Comparison of ENCODE assay signal across 2 cellular contexts in the genomic region with DNA sequence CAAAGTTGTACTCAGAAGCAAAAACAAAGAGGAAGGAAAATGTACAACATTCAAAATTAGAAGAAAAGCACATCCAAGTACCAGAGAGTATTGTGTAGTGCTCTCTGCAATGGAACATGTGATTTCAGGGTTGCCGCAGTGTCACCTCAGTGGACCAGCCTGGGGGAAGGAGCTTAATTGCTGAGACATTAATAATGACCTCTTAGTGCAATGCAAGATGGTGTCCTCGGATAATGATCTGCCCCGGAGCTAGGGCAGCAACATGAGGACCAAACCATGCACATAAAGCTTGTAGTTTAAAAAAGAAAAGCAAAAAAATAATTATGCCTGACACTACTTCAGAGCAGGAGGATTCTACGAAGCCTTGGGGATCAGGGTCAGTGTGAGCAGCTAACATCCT.
TF ChIP-seq lines count a peak whose summit lies in the region.

No MANE protein-coding gene starts in this region.

TF ChIP-seq in SK-N-SH, 30 proteins besides CTCF, POLR2A, EP300 and RAD21 (continued from another document):
- TF ChIP-seq TEAD4 (IDR thresholded peaks at IDR 0.05; ENCODE audit: borderline replicate concordance, insufficient read depth) (no peak), NRF1 (IDR thresholded peaks at IDR 0.05; ENCODE audit: low read depth, low read length) (no peak), FOXJ3 (CRISPR knock-in tag; IDR thresholded peaks at IDR 0.05) (no peak), POLR2AphosphoS5 (IDR thresholded peaks at IDR 0.05; ENCODE audit: low read depth, low read length) (no peak)
- TF ChIP-seq, protein P1, sequence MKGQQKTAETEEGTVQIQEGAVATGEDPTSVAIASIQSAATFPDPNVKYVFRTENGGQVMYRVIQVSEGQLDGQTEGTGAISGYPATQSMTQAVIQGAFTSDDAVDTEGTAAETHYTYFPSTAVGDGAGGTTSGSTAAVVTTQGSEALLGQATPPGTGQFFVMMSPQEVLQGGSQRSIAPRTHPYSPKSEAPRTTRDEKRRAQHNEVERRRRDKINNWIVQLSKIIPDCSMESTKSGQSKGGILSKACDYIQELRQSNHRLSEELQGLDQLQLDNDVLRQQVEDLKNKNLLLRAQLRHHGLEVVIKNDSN (IDR thresholded peaks at IDR 0.05; ENCODE audit: borderline replicate concordance, low read depth): no peak
- TF ChIP-seq, protein P2, sequence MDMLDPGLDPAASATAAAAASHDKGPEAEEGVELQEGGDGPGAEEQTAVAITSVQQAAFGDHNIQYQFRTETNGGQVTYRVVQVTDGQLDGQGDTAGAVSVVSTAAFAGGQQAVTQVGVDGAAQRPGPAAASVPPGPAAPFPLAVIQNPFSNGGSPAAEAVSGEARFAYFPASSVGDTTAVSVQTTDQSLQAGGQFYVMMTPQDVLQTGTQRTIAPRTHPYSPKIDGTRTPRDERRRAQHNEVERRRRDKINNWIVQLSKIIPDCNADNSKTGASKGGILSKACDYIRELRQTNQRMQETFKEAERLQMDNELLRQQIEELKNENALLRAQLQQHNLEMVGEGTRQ (IDR thresholded peaks at IDR 0.05; ENCODE audit: borderline replicate concordance, low read depth, low read length): no peak
- TF ChIP-seq, protein P3, sequence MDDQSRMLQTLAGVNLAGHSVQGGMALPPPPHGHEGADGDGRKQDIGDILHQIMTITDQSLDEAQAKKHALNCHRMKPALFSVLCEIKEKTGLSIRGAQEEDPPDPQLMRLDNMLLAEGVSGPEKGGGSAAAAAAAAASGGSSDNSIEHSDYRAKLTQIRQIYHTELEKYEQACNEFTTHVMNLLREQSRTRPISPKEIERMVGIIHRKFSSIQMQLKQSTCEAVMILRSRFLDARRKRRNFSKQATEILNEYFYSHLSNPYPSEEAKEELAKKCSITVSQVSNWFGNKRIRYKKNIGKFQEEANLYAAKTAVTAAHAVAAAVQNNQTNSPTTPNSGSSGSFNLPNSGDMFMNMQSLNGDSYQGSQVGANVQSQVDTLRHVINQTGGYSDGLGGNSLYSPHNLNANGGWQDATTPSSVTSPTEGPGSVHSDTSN (IDR thresholded peaks at IDR 0.05): no peak
- TF ChIP-seq, protein P4, sequence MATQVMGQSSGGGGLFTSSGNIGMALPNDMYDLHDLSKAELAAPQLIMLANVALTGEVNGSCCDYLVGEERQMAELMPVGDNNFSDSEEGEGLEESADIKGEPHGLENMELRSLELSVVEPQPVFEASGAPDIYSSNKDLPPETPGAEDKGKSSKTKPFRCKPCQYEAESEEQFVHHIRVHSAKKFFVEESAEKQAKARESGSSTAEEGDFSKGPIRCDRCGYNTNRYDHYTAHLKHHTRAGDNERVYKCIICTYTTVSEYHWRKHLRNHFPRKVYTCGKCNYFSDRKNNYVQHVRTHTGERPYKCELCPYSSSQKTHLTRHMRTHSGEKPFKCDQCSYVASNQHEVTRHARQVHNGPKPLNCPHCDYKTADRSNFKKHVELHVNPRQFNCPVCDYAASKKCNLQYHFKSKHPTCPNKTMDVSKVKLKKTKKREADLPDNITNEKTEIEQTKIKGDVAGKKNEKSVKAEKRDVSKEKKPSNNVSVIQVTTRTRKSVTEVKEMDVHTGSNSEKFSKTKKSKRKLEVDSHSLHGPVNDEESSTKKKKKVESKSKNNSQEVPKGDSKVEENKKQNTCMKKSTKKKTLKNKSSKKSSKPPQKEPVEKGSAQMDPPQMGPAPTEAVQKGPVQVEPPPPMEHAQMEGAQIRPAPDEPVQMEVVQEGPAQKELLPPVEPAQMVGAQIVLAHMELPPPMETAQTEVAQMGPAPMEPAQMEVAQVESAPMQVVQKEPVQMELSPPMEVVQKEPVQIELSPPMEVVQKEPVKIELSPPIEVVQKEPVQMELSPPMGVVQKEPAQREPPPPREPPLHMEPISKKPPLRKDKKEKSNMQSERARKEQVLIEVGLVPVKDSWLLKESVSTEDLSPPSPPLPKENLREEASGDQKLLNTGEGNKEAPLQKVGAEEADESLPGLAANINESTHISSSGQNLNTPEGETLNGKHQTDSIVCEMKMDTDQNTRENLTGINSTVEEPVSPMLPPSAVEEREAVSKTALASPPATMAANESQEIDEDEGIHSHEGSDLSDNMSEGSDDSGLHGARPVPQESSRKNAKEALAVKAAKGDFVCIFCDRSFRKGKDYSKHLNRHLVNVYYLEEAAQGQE (IDR thresholded peaks at IDR 0.05; ENCODE audit: low read depth, low read length): no peak

TF ChIP-seq in SK-N-SH treated with all-trans-retinoic acid at 6 μM for 48 hours, 23 proteins besides CTCF, POLR2A, EP300 and RAD21 (continued from another document):
- TF ChIP-seq, protein P5, sequence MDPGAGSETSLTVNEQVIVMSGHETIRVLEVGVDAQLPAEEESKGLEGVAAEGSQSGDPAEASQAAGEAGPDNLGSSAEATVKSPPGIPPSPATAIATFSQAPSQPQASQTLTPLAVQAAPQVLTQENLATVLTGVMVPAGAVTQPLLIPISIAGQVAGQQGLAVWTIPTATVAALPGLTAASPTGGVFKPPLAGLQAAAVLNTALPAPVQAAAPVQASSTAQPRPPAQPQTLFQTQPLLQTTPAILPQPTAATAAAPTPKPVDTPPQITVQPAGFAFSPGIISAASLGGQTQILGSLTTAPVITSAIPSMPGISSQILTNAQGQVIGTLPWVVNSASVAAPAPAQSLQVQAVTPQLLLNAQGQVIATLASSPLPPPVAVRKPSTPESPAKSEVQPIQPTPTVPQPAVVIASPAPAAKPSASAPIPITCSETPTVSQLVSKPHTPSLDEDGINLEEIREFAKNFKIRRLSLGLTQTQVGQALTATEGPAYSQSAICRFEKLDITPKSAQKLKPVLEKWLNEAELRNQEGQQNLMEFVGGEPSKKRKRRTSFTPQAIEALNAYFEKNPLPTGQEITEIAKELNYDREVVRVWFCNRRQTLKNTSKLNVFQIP (CRISPR knock-in tag; IDR thresholded peaks at IDR 0.05; ENCODE audit: borderline replicate concordance, low read depth): no peak
- no peak for TF ChIP-seq TCF4 (CRISPR knock-in tag; IDR thresholded peaks at IDR 0.05; ENCODE audit: borderline replicate concordance)
- TF ChIP-seq CSDC2 (CRISPR knock-in tag; IDR thresholded peaks at IDR 0.05): no peak
- TF ChIP-seq, protein P6, sequence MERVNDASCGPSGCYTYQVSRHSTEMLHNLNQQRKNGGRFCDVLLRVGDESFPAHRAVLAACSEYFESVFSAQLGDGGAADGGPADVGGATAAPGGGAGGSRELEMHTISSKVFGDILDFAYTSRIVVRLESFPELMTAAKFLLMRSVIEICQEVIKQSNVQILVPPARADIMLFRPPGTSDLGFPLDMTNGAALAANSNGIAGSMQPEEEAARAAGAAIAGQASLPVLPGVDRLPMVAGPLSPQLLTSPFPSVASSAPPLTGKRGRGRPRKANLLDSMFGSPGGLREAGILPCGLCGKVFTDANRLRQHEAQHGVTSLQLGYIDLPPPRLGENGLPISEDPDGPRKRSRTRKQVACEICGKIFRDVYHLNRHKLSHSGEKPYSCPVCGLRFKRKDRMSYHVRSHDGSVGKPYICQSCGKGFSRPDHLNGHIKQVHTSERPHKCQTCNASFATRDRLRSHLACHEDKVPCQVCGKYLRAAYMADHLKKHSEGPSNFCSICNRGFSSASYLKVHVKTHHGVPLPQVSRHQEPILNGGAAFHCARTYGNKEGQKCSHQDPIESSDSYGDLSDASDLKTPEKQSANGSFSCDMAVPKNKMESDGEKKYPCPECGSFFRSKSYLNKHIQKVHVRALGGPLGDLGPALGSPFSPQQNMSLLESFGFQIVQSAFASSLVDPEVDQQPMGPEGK (CRISPR knock-in tag; IDR thresholded peaks at IDR 0.05; ENCODE audit: borderline replicate concordance): no peak
- TF ChIP-seq, protein P7, sequence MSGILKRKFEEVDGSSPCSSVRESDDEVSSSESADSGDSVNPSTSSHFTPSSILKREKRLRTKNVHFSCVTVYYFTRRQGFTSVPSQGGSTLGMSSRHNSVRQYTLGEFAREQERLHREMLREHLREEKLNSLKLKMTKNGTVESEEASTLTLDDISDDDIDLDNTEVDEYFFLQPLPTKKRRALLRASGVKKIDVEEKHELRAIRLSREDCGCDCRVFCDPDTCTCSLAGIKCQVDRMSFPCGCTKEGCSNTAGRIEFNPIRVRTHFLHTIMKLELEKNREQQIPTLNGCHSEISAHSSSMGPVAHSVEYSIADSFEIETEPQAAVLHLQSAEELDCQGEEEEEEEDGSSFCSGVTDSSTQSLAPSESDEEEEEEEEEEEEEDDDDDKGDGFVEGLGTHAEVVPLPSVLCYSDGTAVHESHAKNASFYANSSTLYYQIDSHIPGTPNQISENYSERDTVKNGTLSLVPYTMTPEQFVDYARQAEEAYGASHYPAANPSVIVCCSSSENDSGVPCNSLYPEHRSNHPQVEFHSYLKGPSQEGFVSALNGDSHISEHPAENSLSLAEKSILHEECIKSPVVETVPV (CRISPR knock-in tag; IDR thresholded peaks at IDR 0.05): no peak
- no peak for TF ChIP-seq ZFP3 (CRISPR knock-in tag; IDR thresholded peaks at IDR 0.05)
- no peak for TF ChIP-seq RARB (CRISPR knock-in tag; IDR thresholded peaks at IDR 0.05)
- no peak for TF ChIP-seq GLIS3 (CRISPR knock-in tag; IDR thresholded peaks at IDR 0.05)
